11 cellular contexts compared by ENCODE assay signal in the genomic region with DNA sequence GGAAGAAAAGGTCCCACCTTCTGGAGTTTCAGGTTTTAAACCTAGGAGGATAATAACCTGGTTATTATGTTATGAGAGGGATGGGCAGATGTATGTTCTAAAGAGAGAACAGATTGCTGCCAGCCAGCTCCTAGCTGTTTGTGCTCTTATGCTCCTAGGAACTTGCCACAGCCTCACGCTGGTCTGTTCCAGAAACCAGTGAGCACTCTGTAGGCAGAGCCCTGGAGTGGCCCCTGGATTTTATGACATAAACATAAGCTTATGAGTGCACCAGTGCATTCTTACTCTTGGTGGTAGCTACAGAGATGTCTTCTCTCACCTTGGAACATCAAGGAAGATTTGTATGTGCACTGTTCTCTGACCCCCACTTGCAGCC.
"Had no signal": no experiment of that assay in that cellular context is flagged by ENCODE, and none has a peak within 500 bp of the region (broad histone marks: within the 10 kb centered on the region; RNA-seq: fewer than 3 reads in every experiment).

No MANE protein-coding gene starts in this region.

- H3K27ac Mint-ChIP-seq: activated naive CD8-positive, alpha-beta T cell treated with anti-CD3 and anti-CD28 coated beads, Interleukin-2, amount 50 U/mL, for 24 hours had no signal

- H3K9me3 Mint-ChIP-seq: activated CD4-positive, alpha-beta T cell treated with anti-CD3 and anti-CD28 coated beads, Interleukin-2, amount 10 ng/mL, durations not matched to agents 24 days and 14 days; activated naive CD8-positive, alpha-beta T cell treated with anti-CD3 and anti-CD28 coated beads, Interleukin-2, amount 50 U/mL, for 24 hours; naive thymus-derived CD4-positive, alpha-beta T cell had no signal

- H3K27ac ChIP-seq: parathyroid adenoma had no signal

- H3K4me3 Mint-ChIP-seq: activated CD4-positive, alpha-beta T cell treated with anti-CD3 and anti-CD28 coated beads, Interleukin-2, amount 10 ng/mL, durations not matched to agents 24 days and 14 days; activated naive CD8-positive, alpha-beta T cell treated with anti-CD3 and anti-CD28 coated beads, Interleukin-2, amount 50 U/mL, for 24 hours; naive thymus-derived CD4-positive, alpha-beta T cell had no signal

- H3K4me3 ChIP-seq: gastrocnemius medialis, sigmoid colon had no signal

- H3K4me1 Mint-ChIP-seq: activated naive CD8-positive, alpha-beta T cell treated with anti-CD3 and anti-CD28 coated beads, Interleukin-2, amount 50 U/mL, for 24 hours had no signal

- H3K9ac ChIP-seq: parathyroid adenoma had no signal

- H3K27me3 Mint-ChIP-seq: activated CD4-positive, alpha-beta T cell treated with anti-CD3 and anti-CD28 coated beads, Interleukin-2, amount 10 ng/mL, durations not matched to agents 24 days and 14 days; activated naive CD8-positive, alpha-beta T cell treated with anti-CD3 and anti-CD28 coated beads, Interleukin-2, amount 50 U/mL, for 24 hours; naive thymus-derived CD4-positive, alpha-beta T cell had no signal

- DNase-seq: activated CD4-positive, alpha-beta T cell treated with anti-CD3 and anti-CD28 coated beads, Interleukin-2, amount 10 ng/mL, durations not matched to agents 24 days and 14 days; activated CD4-positive, CD25-positive, alpha-beta regulatory T cell; activated CD8-positive, alpha-beta memory T cell treated with anti-CD3 and anti-CD28 coated beads for 24 hours; activated naive CD4-positive, alpha-beta T cell treated with Interleukin-2 at 50 U/mL for 16 hours; activated naive CD8-positive, alpha-beta T cell treated with anti-CD3 and anti-CD28 coated beads, Interleukin-2, amount 50 U/mL, for 24 hours; gastrocnemius medialis; mammary epithelial cell; naive thymus-derived CD4-positive, alpha-beta T cell; stimulated activated CD4-positive, alpha-beta T cell treated with anti-CD3 and anti-CD28 coated beads, Interleukin-1b, Interleukin-23, amount 100 ng/mL, for 48 hours had no signal

- H3K27me3 ChIP-seq: gastrocnemius medialis, sigmoid colon had no signal

- H2AFZ ChIP-seq: parathyroid adenoma had no signal

- ATAC-seq: activated naive CD8-positive, alpha-beta T cell treated with anti-CD3 and anti-CD28 coated beads, Interleukin-2, amount 50 U/mL, for 24 hours; gastrocnemius medialis had no signal

- H3K9me3 ChIP-seq: gastrocnemius medialis, sigmoid colon had no signal
